Comparison of ENCODE assay signal across 28 cellular contexts in the genomic region with DNA sequence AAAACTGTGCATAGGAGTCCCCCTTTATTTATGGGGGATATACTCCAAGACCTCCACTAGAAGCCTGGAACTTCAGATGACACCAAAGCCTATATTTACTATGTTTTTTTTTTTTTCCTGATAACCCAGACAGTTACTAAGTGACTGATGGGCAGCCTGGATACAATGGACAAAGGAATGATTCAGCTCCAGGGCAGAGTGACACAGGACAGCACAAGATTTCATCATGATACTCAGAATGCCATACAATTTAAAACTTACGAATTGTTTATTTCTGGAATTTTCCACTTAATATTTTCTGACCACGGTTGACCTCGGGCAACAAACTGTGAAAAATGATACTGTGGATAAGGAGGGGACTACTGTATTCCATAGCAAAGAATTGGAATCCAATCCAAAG.
DNase-seq lines count a peak whose midpoint lies in the region; ATAC-seq, FAIRE-seq and TF ChIP-seq lines count a peak whose summit lies in the region.
"Had no signal": no experiment of that assay in that cellular context is flagged by ENCODE, and none has a peak within 500 bp of the region (broad histone marks: within the 10 kb centered on the region; RNA-seq: fewer than 3 reads in every experiment).

No MANE protein-coding gene starts in this region.

- TF ChIP-seq CTCF in HepG2 (CRISPR knock-in tag; IDR thresholded peaks at IDR 0.05) (no peak), right lobe of liver (IDR thresholded peaks at IDR 0.05) (no peak), epithelial cell of esophagus (IDR thresholded peaks at IDR 0.05; ENCODE audit: insufficient read depth, low read depth, low read length, missing control alignments) (no peak), hepatocyte (IDR thresholded peaks at IDR 0.05; ENCODE audit: poor library complexity) (no peak)

- FAIRE-seq in HepG2 (lab: Jason Lieb, UNC), result peak; percentile 47
- FAIRE-seq: small intestine had no signal

- TF ChIP-seq POLR2A in HepG2 (IDR thresholded peaks at IDR 0.05; ENCODE audit: insufficient read depth in 1 of 2, low read depth in 2 of 2, low read length in 2 of 2) (no peak), right lobe of liver (IDR thresholded peaks at IDR 0.05) (no peak)

- CTCF ChIA-PET in HepG2 (lab: Yijun Ruan, JAX; ENCODE audit: low intra/inter-chr PET ratio, low total read pairs), result no interaction called here

- intact Hi-C loops in HepG2 (cut with micrococcal nuclease; ENCODE audit: unreplicated experiment) (loop anchor here (10.0 kb wide), 1 partner anchor 1193 kb away; no protein-coding TSS in a partner anchor), right lobe of liver (cut with DNase I) (no loop called here)

- POLR2A ChIA-PET in HepG2 (lab: Yijun Ruan, JAX), result interaction anchor here (0.6 to 1.2 kb wide), 2 partner anchors 42 to 71 kb away, joined by 3 read pairs; no protein-coding TSS in a partner anchor

- no peaks in the 10 kb centered on the region for H3K36me3 ChIP-seq in HepG2 (replicated peaks in 1 of 2; ENCODE audit: control insufficient read depth in 1 of 2, insufficient read depth in 2 of 2, low read length in 2 of 2)
- no peaks in the 10 kb centered on the region for H3K36me3 ChIP-seq in right lobe of liver
- H3K36me3 ChIP-seq in hepatocyte (replicated peaks; ENCODE audit: insufficient read depth, low read depth), result no peaks in the 10 kb centered on the region
- H3K36me3 ChIP-seq: BE2C, left ventricle myocardium inferior, MG63, prostate gland, tibial artery had no signal

- no TSS peak for BruUV-seq in HepG2 (replicated peaks; lab: Mats Ljungman, UMichigan)

- H3K9me3 ChIP-seq in HepG2 (ENCODE audit: low read length), result no peaks in the 10 kb centered on the region
- H3K9me3 ChIP-seq in right lobe of liver, result no peaks in the 10 kb centered on the region
- H3K9me3 ChIP-seq in hepatocyte (ENCODE audit: low read depth), result no peaks in the 10 kb centered on the region
- H3K9me3 ChIP-seq: BE2C, MG63, prostate gland, tibial artery had no signal

- in situ Hi-C loops in HepG2 (cut with HindIII; ENCODE audit: extremely low pct_ligation_motif_present, low pct_unique_long_range_greater_than_20kb), result no loop called here

- TF ChIP-seq EP300 in HepG2 (IDR thresholded peaks at IDR 0.05; ENCODE audit: low read depth in 2 of 2, low read length in 2 of 2) (peak in 1 of 2 experiments; percentile 74; a peak in 1 of 4 replicates), HepG2 (CRISPR knock-in tag; IDR thresholded peaks at IDR 0.05; ENCODE audit: borderline replicate concordance) (peak; percentile 46; the same call in 1 of the 2 replicates)

- ATAC-seq in HepG2, result peak; percentile 99
- ATAC-seq in right lobe of liver, result no peak
- ATAC-seq in GM21515 (IDR thresholded peaks at IDR 0.05; ENCODE audit: unreplicated experiment), result no peak
- ATAC-seq: activated CD8-positive, alpha-beta T cell treated with anti-CD3 and anti-CD28 coated beads, Interleukin-2, amount 10 ng/mL, durations not matched to agents 7 days and 5 days had no signal

- H2AFZ ChIP-seq in HepG2 (ENCODE audit: low read length) (no peak overlapping the region), hepatocyte (no peak overlapping the region)

- 0% methylated on average over 3 of the region's 3 CpGs for WGBS in HepG2 (ENCODE audit: low lambda C conversion rate)
- WGBS in right lobe of liver (ENCODE audit: insufficient coverage, low coverage, low lambda C conversion rate, missing lambda C conversion rate), result 65% methylated on average over 3 of the region's 3 CpGs
- WGBS in hepatocyte (ENCODE audit: low lambda C conversion rate, missing lambda C conversion rate), result 82% methylated on average over 3 of the region's 3 CpGs

- H3K4me3 ChIP-seq in HepG2 (replicated peaks in 1 of 3; ENCODE audit: insufficient read depth in 1 of 3, low read depth in 2 of 3, low read length in 3 of 3), result peak overlapping the region in 1 of 3 experiments; percentile 1; a peak in 1 of 6 replicates
- H3K4me3 ChIP-seq in right lobe of liver, result no peak overlapping the region
- no peak overlapping the region for H3K4me3 ChIP-seq in epithelial cell of esophagus (ENCODE audit: low read length)
- H3K4me3 ChIP-seq in hepatocyte, result no peak overlapping the region
- H3K4me3 ChIP-seq: coronary artery, left ventricle myocardium inferior, MG63, prostate gland, SK-N-MC, tibial artery had no signal

- H3K27me3 ChIP-seq in HepG2 (ENCODE audit: control insufficient read depth in 1 of 2, insufficient read depth in 2 of 2, low read length in 2 of 2) (no peaks in the 10 kb centered on the region), right lobe of liver (no peaks in the 10 kb centered on the region), hepatocyte (no peaks in the 10 kb centered on the region)
- H3K27me3 ChIP-seq: BE2C, MG63, tibial artery had no signal

- H3K79me2 ChIP-seq in HepG2 (ENCODE audit: insufficient read depth, low read length) (no peaks in the 10 kb centered on the region), hepatocyte (no peaks in the 10 kb centered on the region)

- no peaks in the 10 kb centered on the region for H3K9me2 ChIP-seq in hepatocyte (replicated peaks; ENCODE audit: insufficient read depth)

- peak overlapping the region; percentile 42; the same call in 1 of the 2 replicates for H3K9ac ChIP-seq in HepG2 (ENCODE audit: insufficient read depth, low read depth, low read length)

- no peak for TF ChIP-seq RAD21 in HepG2 (CRISPR knock-in tag; IDR thresholded peaks at IDR 0.05)

- DNase-seq in HepG2 (ENCODE audit: low spot score), result peak; percentile 90
- DNase-seq in right lobe of liver, result no peak
- peak; percentile 5 for DNase-seq in epithelial cell of esophagus (ENCODE audit: low read depth)
- DNase-seq in midbrain (lab: John Stamatoyannopoulos, UW), result peak; percentile 48
- DNase-seq in iPS-NIHi7 (ENCODE audit: extremely low spot score), result no peak
- DNase-seq in hepatocyte (ENCODE audit: low spot score), result no peak
- DNase-seq in stimulated activated CD4-positive, alpha-beta T cell treated with anti-CD3 and anti-CD28 coated beads, Interleukin-1b, Interleukin-23, amount 100 ng/mL, for 48 hours, result no peak
- DNase-seq: activated CD4-positive, alpha-beta T cell treated with anti-CD3 and anti-CD28 coated beads for 1 hour; activated CD8-positive, alpha-beta T cell treated with anti-CD3 and anti-CD28 coated beads, Interleukin-2, amount 10 ng/mL, durations not matched to agents 7 days and 5 days; activated gamma-delta T cell treated with Interleukin-2 at 50 U/mL for 16 hours; activated T-cell treated with anti-CD3 and anti-CD28 coated beads, Interleukin-2, amount 50 U/mL, for 1 hour; BE2C; COR-L47; EL; H9; left ventricle myocardium inferior; MG63; NCI-H1417; NCI-H524; small intestine; stimulated activated CD4-positive, alpha-beta T cell treated with anti-CD3 and anti-CD28 coated beads, Interleukin-2, amount 100 ng/mL, for 48 hours; stimulated activated naive CD4-positive, alpha-beta T cell; T-helper 9 cell; tibial artery had no signal

- H4K20me1 ChIP-seq in HepG2 (ENCODE audit: insufficient read depth, low read length) (no peaks in the 10 kb centered on the region), hepatocyte (ENCODE audit: insufficient read depth, poor library complexity, severe bottlenecking) (no peaks in the 10 kb centered on the region)

- H3K4me2 ChIP-seq in HepG2 (ENCODE audit: low read depth, low read length) (peak overlapping the region; percentile 62), hepatocyte (no peak overlapping the region)

- H3K27ac ChIP-seq in HepG2 (ENCODE audit: extremely low read length, insufficient read depth, low read length) (peak overlapping the region; percentile 75), right lobe of liver (no peak overlapping the region), hepatocyte (no peak overlapping the region)
- H3K27ac ChIP-seq: coronary artery, left ventricle myocardium inferior, prostate gland, SK-N-MC, tibial artery had no signal

- H3K4me1 ChIP-seq in HepG2 (ENCODE audit: insufficient read depth, low read length) (peaks cover 64% of the 10 kb centered on the region), right lobe of liver (no peaks in the 10 kb centered on the region), hepatocyte (ENCODE audit: insufficient read depth) (no peaks in the 10 kb centered on the region)
- H3K4me1 ChIP-seq: BE2C, left ventricle myocardium inferior, prostate gland, tibial artery had no signal

TF ChIP-seq in HepG2, 621 proteins besides CTCF, POLR2A, EP300 and RAD21 (continues in another document):
- TF ChIP-seq GATAD2A (CRISPR knock-in tag; IDR thresholded peaks at IDR 0.05), result peak; percentile 61; the same call in 1 of the 2 replicates
- TF ChIP-seq HMG20A (CRISPR knock-in tag; IDR thresholded peaks at IDR 0.05; ENCODE audit: borderline replicate concordance), result peak; percentile 42; the same call in 1 of the 2 replicates
- TF ChIP-seq CHD2 (IDR thresholded peaks at IDR 0.05; ENCODE audit: low read depth, low read length), result no peak
- TF ChIP-seq FOXP1 (IDR thresholded peaks at IDR 0.05), result no peak
- peak; percentile 29; the same call in 1 of the 2 replicates for TF ChIP-seq FOXP1 (CRISPR knock-in tag; IDR thresholded peaks at IDR 0.05)
- TF ChIP-seq FOXA3 (CRISPR knock-in tag; IDR thresholded peaks at IDR 0.05), result peak; percentile 53
- no peak for TF ChIP-seq ZNF589 (CRISPR knock-in tag; conservative IDR thresholded peaks at IDR 0.05)
- TF ChIP-seq ELF3 (CRISPR knock-in tag; IDR thresholded peaks at IDR 0.05), result 0 out of 2 replicates have a peak, but pooled peaks have one; percentile 37
- TF ChIP-seq, protein P1, sequence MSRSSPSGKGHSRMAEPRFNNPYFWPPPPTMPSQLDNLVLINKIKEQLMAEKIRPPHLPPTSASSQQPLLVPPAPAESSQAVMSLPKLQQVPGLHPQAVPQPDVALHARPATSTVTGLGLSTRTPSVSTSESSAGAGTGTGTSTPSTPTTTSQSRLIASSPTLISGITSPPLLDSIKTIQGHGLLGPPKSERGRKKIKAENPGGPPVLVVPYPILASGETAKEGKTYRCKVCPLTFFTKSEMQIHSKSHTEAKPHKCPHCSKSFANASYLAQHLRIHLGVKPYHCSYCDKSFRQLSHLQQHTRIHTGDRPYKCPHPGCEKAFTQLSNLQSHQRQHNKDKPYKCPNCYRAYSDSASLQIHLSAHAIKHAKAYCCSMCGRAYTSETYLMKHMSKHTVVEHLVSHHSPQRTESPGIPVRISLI (CRISPR knock-in tag; IDR thresholded peaks at IDR 0.05; ENCODE audit: borderline replicate concordance), result peak; percentile 83
- TF ChIP-seq RBFOX2 (IDR thresholded peaks at IDR 0.05; ENCODE audit: low read depth, low read length), result 0 out of 2 replicates have a peak, but pooled peaks have one; percentile 21
- TF ChIP-seq TMF1 (CRISPR knock-in tag; IDR thresholded peaks at IDR 0.05; ENCODE audit: low read depth), result no peak
- TF ChIP-seq HNF4A (CRISPR knock-in tag; IDR thresholded peaks at IDR 0.05), result no peak
- TF ChIP-seq KMT2B (CRISPR knock-in tag; IDR thresholded peaks at IDR 0.05), result no peak
- TF ChIP-seq ATF3 (CRISPR knock-in tag; IDR thresholded peaks at IDR 0.05), result 0 out of 2 replicates have a peak, but pooled peaks have one; percentile 22

Comparison
In these comparisons a context has a peak if more than half of its experiments do, and no peak if none do; other contexts are left out.
1. DNase-seq: peak in HepG2 (single experiment), epithelial cell of esophagus (single experiment) and midbrain (single experiment); none in right lobe of liver (0 of 3), iPS-NIHi7 (single experiment), hepatocyte (single experiment) and stimulated activated CD4-positive, alpha-beta T cell treated with anti-CD3 and anti-CD28 coated beads, Interleukin-1b, Interleukin-23, amount 100 ng/mL, for 48 hours (single experiment).